Comparison of ENCODE assay signal across 8 cellular contexts in the genomic region with DNA sequence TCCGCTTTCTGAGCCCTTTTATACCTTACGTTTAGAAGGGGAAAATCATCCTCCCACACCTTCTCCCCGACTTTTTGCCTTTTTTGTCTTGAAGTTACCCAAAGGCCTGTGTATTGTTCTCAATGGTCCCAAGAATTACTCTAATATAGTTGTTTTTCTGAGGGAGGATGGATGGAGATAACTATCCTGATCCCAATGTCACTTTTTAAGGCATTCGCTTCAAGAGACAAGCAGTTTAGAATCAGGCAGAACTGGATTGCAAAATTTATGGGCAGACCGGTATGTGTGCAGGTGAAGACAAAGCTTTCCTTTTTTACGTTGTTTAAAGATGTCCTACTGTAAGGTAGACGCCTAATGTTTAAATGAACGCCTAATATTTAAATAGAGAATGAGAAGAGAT. TPM values are rescaled to one million over a fixed set of nuclear protein-coding genes. Genes with fewer than 3 reads are reported as not detected.
DNase-seq lines count a peak whose midpoint lies in the region; ATAC-seq, FAIRE-seq and TF ChIP-seq lines count a peak whose summit lies in the region.
"Not testable (repeated sequence)": the region's sequence is repeated elsewhere in the genome, so short reads cannot be mapped to it uniquely, and the experiment has no call there.

No MANE protein-coding gene starts in this region.

- not testable (repeated sequence) for H4K20me1 ChIP-seq in GM12878 (ENCODE audit: control insufficient read depth, insufficient read depth); fibroblast of lung (ENCODE audit: control insufficient read depth, extremely low read depth, insufficient read depth, low read length)

- CTCF ChIA-PET in GM12878 (lab: Yijun Ruan, JAX), result not testable (repeated sequence)

- H3K27ac ChIP-seq in GM12878 (ENCODE audit: control insufficient read depth, insufficient read depth) (peak overlapping the region; percentile 35), fibroblast of lung (ENCODE audit: insufficient read depth, low read length) (peak overlapping the region; percentile 44), transverse colon (peak overlapping the region; percentile 85 to 98 (median 93))

- SMC1A ChIA-PET in GM12878 (lab: Charles Lee; ENCODE audit: uncharacterized antibody, unreplicated experiment), result not testable (repeated sequence)

- peaks cover 38% of the 10 kb centered on the region for H3K79me2 ChIP-seq in GM12878 (ENCODE audit: control insufficient read depth, insufficient read depth, low read length)
- peaks cover 32% of the 10 kb centered on the region for H3K79me2 ChIP-seq in fibroblast of lung (ENCODE audit: control insufficient read depth, insufficient read depth, low read length)

- peak; percentile 31 for FAIRE-seq in GM12878 (lab: Jason Lieb, UNC)

- not testable (repeated sequence) for H3K36me3 Mint-ChIP-seq in T-helper 17 cell (ENCODE audit: low read depth)

- H3K4me3 ChIP-seq in GM12878 (peak overlapping the region; percentile 95), fibroblast of lung (replicated peaks in 1 of 4; ENCODE audit: control extremely low read depth in 1 of 4, insufficient read depth in 1 of 4, low read depth in 3 of 4, low read length in 4 of 4) (peak overlapping the region; percentile 43 to 85 (median 63)), lower leg skin (ENCODE audit: low read depth, poor library complexity, severe bottlenecking) (peak overlapping the region; percentile 66), transverse colon (peak overlapping the region; percentile 25 to 97 (median 76))

- intact Hi-C loops in GM12878 (cut with micrococcal nuclease; ENCODE audit: unreplicated experiment); lower leg skin (cut with DNase I; ENCODE audit: low total_unique reads); transverse colon (cut with DNase I; ENCODE audit: low total_unique reads): not testable (repeated sequence)

- not testable (repeated sequence) for TF ChIP-seq POLR2A in GM12878 (IDR thresholded peaks at IDR 0.05; ENCODE audit: low read depth, low read length); lower leg skin (IDR thresholded peaks at IDR 0.05); transverse colon (IDR thresholded peaks at IDR 0.05)

- TF ChIP-seq EP300 in GM12878 (IDR thresholded peaks at IDR 0.05; ENCODE audit: borderline replicate concordance in 1 of 2, control insufficient read depth in 1 of 2, low read depth in 2 of 2, low read length in 2 of 2); transverse colon (IDR thresholded peaks at IDR 0.05; ENCODE audit: low read depth): not testable (repeated sequence)

- not testable (repeated sequence) for H3K36me3 ChIP-seq in GM12878 (ENCODE audit: control insufficient read depth in 2 of 2, insufficient read depth in 2 of 2, low read length in 1 of 2); fibroblast of lung (ENCODE audit: control insufficient read depth, insufficient read depth, low read length); transverse colon

- DNase-seq in DMS79 treated with DMSO at 0.1 percent for 48 hours (lab: John Stamatoyannopoulos, UW) (peak; percentile 63), KG1 (lab: John Stamatoyannopoulos, UW) (peak; percentile 7), pons (ENCODE audit: low spot score) (peak; percentile 20)
- not testable (repeated sequence) for DNase-seq in T-helper 17 cell; GM12878 (ENCODE audit: low read depth, low spot score); fibroblast of lung (ENCODE audit: low read depth in 2 of 2); lower leg skin (ENCODE audit: low spot score in 2 of 2); transverse colon

- POLR2A ChIA-PET in GM12878 (lab: Charles Lee), result not testable (repeated sequence)

- WGBS in GM12878 (ENCODE audit: insufficient coverage, insufficient replicate concordance, low lambda C conversion rate, missing lambda C conversion rate), result 5% methylated on average over 7 of the region's 8 CpGs
- 4% methylated on average over 6 to 8 of the region's 8 CpGs for WGBS in lower leg skin, 2 donors
- WGBS in transverse colon (ENCODE audit: low coverage in 1 of 2), 2 donors, result 0 to 4% methylated on average over 4 to 8 of the region's 8 CpGs

- not testable (repeated sequence) for H3K27me3 Mint-ChIP-seq in T-helper 17 cell

- in situ Hi-C loops in GM12878 (cut with MboI); transverse colon (cut with MboI; ENCODE audit: low pct_ligation_motif_present in 1 of 4, low pct_unique_long_range_greater_than_20kb in 1 of 4, low sequenced_read_pairs in 3 of 4): not testable (repeated sequence)

- TF ChIP-seq RAD21 in GM12878 (IDR thresholded peaks at IDR 0.05; ENCODE audit: insufficient read depth, low read depth, low read length), result not testable (repeated sequence)

- H3K9ac ChIP-seq in GM12878 (ENCODE audit: control insufficient read depth, insufficient read depth, low read length) (peak overlapping the region; percentile 39), fibroblast of lung (ENCODE audit: insufficient read depth, low read length) (peak overlapping the region; percentile 8)

- not testable (repeated sequence) for ATAC-seq in T-helper 17 cell
- peak; percentile 6; the same call in 1 of the 3 replicates for ATAC-seq in GM12878

- H3K9me3 ChIP-seq in T-helper 17 cell (ENCODE audit: control insufficient read depth, low read length, poor library complexity, severe bottlenecking); GM12878 (replicated peaks; ENCODE audit: control insufficient read depth, insufficient read depth, low read length); fibroblast of lung (ENCODE audit: control insufficient read depth, insufficient read depth, low read depth, low read length); transverse colon: not testable (repeated sequence)

- not testable (repeated sequence) for TF ChIP-seq CTCF in GM12878 (IDR thresholded peaks at IDR 0.05 in 2 of 3, conservative IDR thresholded peaks at IDR 0.05 in 1 of 3; ENCODE audit: control insufficient read depth in 2 of 3, extremely low read depth in 1 of 3, insufficient read depth in 1 of 3, low read depth in 3 of 3, low read length in 3 of 3); fibroblast of lung (conservative IDR thresholded peaks at IDR 0.05 in 1 of 2, IDR thresholded peaks at IDR 0.05 in 1 of 2; ENCODE audit: low read depth in 1 of 2, low read length in 2 of 2); lower leg skin (IDR thresholded peaks at IDR 0.05); transverse colon (IDR thresholded peaks at IDR 0.05)

- H2AFZ ChIP-seq in GM12878 (ENCODE audit: control insufficient read depth, low read depth, low read length), result not testable (repeated sequence)
- peak overlapping the region; percentile 21 for H2AFZ ChIP-seq in fibroblast of lung (ENCODE audit: low read length)

- H3K27ac Mint-ChIP-seq in T-helper 17 cell, result peak overlapping the region; percentile 95

- peak overlapping the region; percentile 97 for H3K4me3 Mint-ChIP-seq in T-helper 17 cell

- H3K4me1 Mint-ChIP-seq in T-helper 17 cell, result peaks cover 17% of the 10 kb centered on the region

- RAD21 ChIA-PET in GM12878 (lab: Charles Lee; ENCODE audit: unreplicated experiment), result interaction anchor here (2.2 kb wide), 1 partner anchor 326 kb away, joined by 8 read pairs; a partner anchor contains a TSS

- not testable (repeated sequence) for BruUV-seq in GM12878 (replicated peaks; lab: Mats Ljungman, UMichigan)

- H3K4me2 ChIP-seq in GM12878 (ENCODE audit: control insufficient read depth, insufficient read depth), result peak overlapping the region; percentile 63
- H3K4me2 ChIP-seq in fibroblast of lung (ENCODE audit: extremely low read depth, insufficient read depth, low read length), result peak overlapping the region; percentile 65

- not testable (repeated sequence) for H3K27me3 ChIP-seq in GM12878 (replicated peaks in 1 of 2; ENCODE audit: control insufficient read depth in 2 of 2, insufficient read depth in 2 of 2, low read length in 1 of 2); fibroblast of lung (ENCODE audit: control insufficient read depth, insufficient read depth, low read length); transverse colon

- not testable (repeated sequence) for H3K4me1 ChIP-seq in GM12878 (ENCODE audit: control insufficient read depth, insufficient read depth, low read length); fibroblast of lung (ENCODE audit: control insufficient read depth, extremely low read depth, insufficient read depth, low read length)
- peaks cover 11 to 25% (median 18%) of the 10 kb centered on the region in 4 donors for H3K4me1 ChIP-seq in transverse colon

RNA-seq across cellular contexts. Expression of a gene that starts 0.7 kb away (rescaled TPM):
- total RNA-seq in T-helper 17 cell (10 to 100 TPM; 10.5 to 11.5 TPM), GM12878 (2014; rRNA removed) (7.6 and 8.1 TPM in 2 replicates), GM12878 (2014; rRNA removed; fragmentation: Illumina TruSeq; extraction: Trizol) (8.8 and 10.4 TPM in 2 replicates), GM12878 (2021) (5.7 and 6.4 TPM in 2 replicates), fibroblast of lung (7.4 and 8.6 TPM in 2 replicates), lower leg skin (10 to 100 TPM in 2 of 4 donors, 1 to 10 TPM in 2; 9.1 to 12.1 (median 10.2) TPM), transverse colon (10 to 100 TPM; 11.0 to 98.4 (median 54.8) TPM)
- 29.0 and 29.1 TPM in 2 replicates for total RNA-seq in GM12878 (2013; cell fraction: nucleolus; rRNA removed)
- polyA plus RNA-seq in GM12878 (2011; ENCODE audit: low read depth), result 7.9 TPM
- polyA plus RNA-seq in GM12878 (2011; rRNA removed) (10.8 and 16.9 TPM in 2 replicates), GM12878 (2014; fragmentation: Illumina TruSeq; extraction: Trizol) (11.5 and 12.5 TPM in 2 replicates), GM12878 (2014; fragmentation: Nextera tagmentation; extraction: Ambion mirVana) (1 to 10 TPM; 1.8 to 2.8 TPM), GM12878 (2014; rRNA removed) (6.5 and 10.7 TPM in 2 replicates), GM12878 (2016; fragmentation: Nextera tagmentation; extraction: Ambion mirVana) (1 to 10 TPM; 3.1 to 3.4 TPM), fibroblast of lung (3.7 and 7.2 TPM in 2 replicates)
- polyA plus RNA-seq in GM12878 (2011; cell fraction: cytosol; rRNA removed), result 4.6 and 5.1 TPM in 2 replicates
- polyA plus RNA-seq in GM12878 (2011; cell fraction: nucleus; rRNA removed), result 7.2 and 10.7 TPM in 2 replicates
- polyA plus RNA-seq in GM12878 (2012), result 3.3 and 5.0 TPM in 2 replicates
- polyA minus RNA-seq in GM12878 (2011; rRNA and poly(A)+ RNA removed), result 7.4 and 12.1 TPM in 2 replicates
- 3.5 and 6.1 TPM in 2 replicates for polyA minus RNA-seq in GM12878 (2011; cell fraction: cytosol; rRNA and poly(A)+ RNA removed)
- 6.0 and 7.6 TPM in 2 replicates for polyA minus RNA-seq in GM12878 (2011; cell fraction: nucleus; rRNA and poly(A)+ RNA removed)
- 1.7 and 2.8 TPM in 2 replicates for polyA plus RNA-seq in fibroblast of lung (2012)
- 0.51 and 6.3 TPM in 2 replicates for polyA minus RNA-seq in fibroblast of lung (ENCODE audit: low replicate concordance)

RNA-seq across cellular contexts. Expression of a gene that starts 1.4 kb away (rescaled TPM):
- 10 to 100 TPM; 13.4 to 18.0 TPM for total RNA-seq in T-helper 17 cell
- total RNA-seq in GM12878 (2013; cell fraction: nucleolus; rRNA removed), result 86.6 and 105 TPM in 2 replicates
- 52.9 and 67.6 TPM in 2 replicates for total RNA-seq in GM12878 (2014; rRNA removed)
- 66.5 and 76.0 TPM in 2 replicates for total RNA-seq in GM12878 (2014; rRNA removed; fragmentation: Illumina TruSeq; extraction: Trizol)
- total RNA-seq in GM12878 (2021), result 95.7 and 98.3 TPM in 2 replicates
- polyA plus RNA-seq in GM12878 (2011; ENCODE audit: low read depth), result 4.7 TPM
- 117 and 223 TPM in 2 replicates for polyA plus RNA-seq in GM12878 (2011; rRNA removed)
- polyA plus RNA-seq in GM12878 (2011; cell fraction: cytosol; rRNA removed), result 10.3 and 19.1 TPM in 2 replicates
- 30.5 and 42.9 TPM in 2 replicates for polyA plus RNA-seq in GM12878 (2011; cell fraction: nucleus; rRNA removed)
- polyA plus RNA-seq in GM12878 (2012), result 37.1 and 45.1 TPM in 2 replicates
- 77.3 and 85.5 TPM in 2 replicates for polyA plus RNA-seq in GM12878 (2014; fragmentation: Illumina TruSeq; extraction: Trizol)
- 100 to 1,000 TPM; 214 to 256 TPM for polyA plus RNA-seq in GM12878 (2014; fragmentation: Nextera tagmentation; extraction: Ambion mirVana)
- 57.2 and 71.7 TPM in 2 replicates for polyA plus RNA-seq in GM12878 (2014; rRNA removed)
- polyA plus RNA-seq in GM12878 (2016; fragmentation: Nextera tagmentation; extraction: Ambion mirVana), result 100 to 1,000 TPM; 161 to 174 TPM
- polyA minus RNA-seq in GM12878 (2011; rRNA and poly(A)+ RNA removed), result 26.1 and 26.8 TPM in 2 replicates
- polyA minus RNA-seq in GM12878 (2011; cell fraction: cytosol; rRNA and poly(A)+ RNA removed), result 15.1 and 31.4 TPM in 2 replicates
- 12.0 and 15.4 TPM in 2 replicates for polyA minus RNA-seq in GM12878 (2011; cell fraction: nucleus; rRNA and poly(A)+ RNA removed)
- total RNA-seq in fibroblast of lung, result 26.4 and 31.1 TPM in 2 replicates
- polyA plus RNA-seq in fibroblast of lung, result 35.1 and 42.3 TPM in 2 replicates
- polyA plus RNA-seq in fibroblast of lung (2012), result 33.0 and 44.7 TPM in 2 replicates
- 3.3 and 13.1 TPM in 2 replicates for polyA minus RNA-seq in fibroblast of lung (ENCODE audit: low replicate concordance)
- 10 to 100 TPM in 1 of 4 donors, 1 to 10 TPM in 3; 6.2 to 18.7 (median 7.6) TPM for total RNA-seq in lower leg skin
- total RNA-seq in transverse colon, result 10 to 100 TPM in 3 of 4 donors, 1 to 10 TPM in 1; 2.2 to 46.0 (median 15.6) TPM

RNA-seq across cellular contexts. Expression of a gene that starts 41.3 kb away (rescaled TPM):
- total RNA-seq in T-helper 17 cell (1 to 10 TPM; 2.4 to 3.3 TPM), GM12878 (2014; rRNA removed) (2.9 and 5.8 TPM in 2 replicates), GM12878 (2014; rRNA removed; fragmentation: Illumina TruSeq; extraction: Trizol) (4.3 TPM in 2 replicates), GM12878 (2021) (2.8 and 5.1 TPM in 2 replicates), fibroblast of lung (3.1 and 4.6 TPM in 2 replicates), lower leg skin (1 to 10 TPM in 2 of 4 donors, under 1 TPM in 2; 0.72 to 3.0 (median 1.4) TPM), transverse colon (10 to 100 TPM in 2 of 4 donors, 1 to 10 TPM in 2; 4.4 to 39.4 (median 20.5) TPM)
- 24.9 and 28.1 TPM in 2 replicates for total RNA-seq in GM12878 (2013; cell fraction: nucleolus; rRNA removed)
- polyA plus RNA-seq in GM12878 (2011; ENCODE audit: low read depth), result 0.63 TPM
- polyA plus RNA-seq in GM12878 (2011; rRNA removed) (7.4 and 12.7 TPM in 2 replicates), GM12878 (2014; fragmentation: Illumina TruSeq; extraction: Trizol) (5.4 and 6.0 TPM in 2 replicates), GM12878 (2014; fragmentation: Nextera tagmentation; extraction: Ambion mirVana) (1 to 10 TPM in 1 of 2 experiments, under 1 TPM in 1; 0.85 to 1.2 TPM), GM12878 (2014; rRNA removed) (4.1 and 5.6 TPM in 2 replicates), GM12878 (2016; fragmentation: Nextera tagmentation; extraction: Ambion mirVana) (1 to 10 TPM; 2.0 to 2.8 TPM), fibroblast of lung (3.1 TPM in 2 replicates)
- 2.2 and 2.5 TPM in 2 replicates for polyA plus RNA-seq in GM12878 (2011; cell fraction: cytosol; rRNA removed)
- 6.4 and 8.7 TPM in 2 replicates for polyA plus RNA-seq in GM12878 (2011; cell fraction: nucleus; rRNA removed)
- 1.6 TPM in 2 replicates for polyA plus RNA-seq in GM12878 (2012)
- polyA minus RNA-seq in GM12878 (2011; rRNA and poly(A)+ RNA removed), result 5.4 and 9.9 TPM in 2 replicates
- 1.1 and 6.5 TPM in 2 replicates for polyA minus RNA-seq in GM12878 (2011; cell fraction: cytosol; rRNA and poly(A)+ RNA removed)
- 3.4 and 8.9 TPM in 2 replicates for polyA minus RNA-seq in GM12878 (2011; cell fraction: nucleus; rRNA and poly(A)+ RNA removed)
- polyA plus RNA-seq in fibroblast of lung (2012), result 1.5 and 1.7 TPM in 2 replicates
- polyA minus RNA-seq in fibroblast of lung (ENCODE audit: low replicate concordance), result 0.43 TPM in 1 of 2 replicates, not detected in the other

Comparison
In these comparisons a context has a peak if more than half of its experiments do, and no peak if none do; other contexts are left out.
1. H3K27ac ChIP-seq: peak in every context shown above with its lines; median percentile 93 in transverse colon; 44 in fibroblast of lung; 35 in GM12878.